Comparison of ENCODE assay signal across 21 cellular contexts in genomic region chr15:62607643-62608042, GRCh38.
DNase-seq lines count a peak whose midpoint lies in the region; ATAC-seq, FAIRE-seq and TF ChIP-seq lines count a peak whose summit lies in the region.
"Had no signal": no experiment of that assay in that cellular context is flagged by ENCODE, and none has a peak within 500 bp of the region (broad histone marks: within the 10 kb centered on the region; RNA-seq: fewer than 3 reads in every experiment).

No MANE protein-coding gene starts in this region.

- no peak overlapping the region for H3K14ac ChIP-seq in IMR-90 (replicated peaks; ENCODE audit: low read depth, low read length)

- CTCF ChIA-PET in IMR-90 (lab: Yijun Ruan, JAX): interaction anchor here (0.6 kb wide), 2 partner anchors 11 to 52 kb away, joined by 3 read pairs; no protein-coding TSS in a partner anchor

- H3K18ac ChIP-seq in IMR-90 (ENCODE audit: low read depth, low read length): no peak overlapping the region

- peak overlapping the region; percentile 38 for H3K4ac ChIP-seq in IMR-90 (ENCODE audit: low read depth, low read length)

- TF ChIP-seq CTCF in IMR-90 (conservative IDR thresholded peaks at IDR 0.05; ENCODE audit: low read depth, low read length) (no peak), bronchial epithelial cell (IDR thresholded peaks at IDR 0.05; ENCODE audit: insufficient read depth, low read length, severe bottlenecking) (no peak)

- H3K9me3 ChIP-seq in IMR-90 (ENCODE audit: control insufficient read depth, insufficient read depth, low read length): peaks cover 5% of the 10 kb centered on the region
- H3K9me3 ChIP-seq: adrenal gland had no signal

- 0 out of 2 replicates have a peak overlapping the region, but pooled peaks have one; percentile 9 for H4K91ac ChIP-seq in IMR-90 (ENCODE audit: insufficient read depth, low read depth, low read length)

- H3K9ac ChIP-seq in IMR-90 (ENCODE audit: low read depth, low read length): no peak overlapping the region
- H3K9ac ChIP-seq: KMS-11, neural progenitor cell had no signal

- intact Hi-C loops in IMR-90 (cut with micrococcal nuclease): loop anchor here (2.0 kb wide), 1 partner anchor 39 kb away; no protein-coding TSS in a partner anchor

- DNase-seq in AG08395 (ENCODE audit: low spot score) (peak; percentile 53), IMR-90 (peak; percentile 73), bronchial epithelial cell (ENCODE audit: low read depth) (peak; percentile 83), kidney tubule cell (ENCODE audit: low spot score) (peak; percentile 83), ecto neural progenitor cell (ENCODE audit: low spot score) (no peak), NCI-H1694 (lab: John Stamatoyannopoulos, UW) (no peak)
- DNase-seq: activated CD4-positive, alpha-beta T cell treated with anti-CD3 and anti-CD28 coated beads for 1 hour; activated T-cell treated with anti-CD3 and anti-CD28 coated beads, Interleukin-2, amount 50 U/mL, for 72 hours; adrenal gland; AML-193; dermis blood vessel endothelial cell; foreskin melanocyte; mesendoderm; NCI-H2029; NCI-H526 treated with DMSO at 0.1 percent for 48 hours; PC-9; stimulated activated naive CD8-positive, alpha-beta T cell treated with anti-CD3 and anti-CD28 coated beads, Interleukin-15, Interleukin-2, amounts not matched to agents 100 U/mL and 50 U/mL, for 24 hours had no signal

- H2AK5ac ChIP-seq in IMR-90 (ENCODE audit: low read depth, low read length): 0 out of 2 replicates have a peak overlapping the region, but pooled peaks have one; percentile 51

- H3K4me1 ChIP-seq in IMR-90 (ENCODE audit: control insufficient read depth, insufficient read depth, low read length): peaks cover 10% of the 10 kb centered on the region
- H3K4me1 ChIP-seq: neural progenitor cell had no signal

- H3K27me3 ChIP-seq in IMR-90 (ENCODE audit: control insufficient read depth, insufficient read depth, low read length) (no peaks in the 10 kb centered on the region), bronchial epithelial cell (ENCODE audit: control insufficient read depth, insufficient read depth, low read length) (no peaks in the 10 kb centered on the region)
- H3K27me3 ChIP-seq: adrenal gland, neural progenitor cell had no signal

- H3K23ac ChIP-seq in IMR-90 (ENCODE audit: low read depth, low read length): no peak overlapping the region

- H4K20me1 ChIP-seq in IMR-90 (ENCODE audit: insufficient read depth, low read length): peaks cover 5% of the 10 kb centered on the region

- no peak overlapping the region for H3K4me3 ChIP-seq in IMR-90 (ENCODE audit: insufficient read depth, low read depth, low read length)
- H3K4me3 ChIP-seq in bronchial epithelial cell (ENCODE audit: low read depth, low read length): no peak overlapping the region
- H3K4me3 ChIP-seq: adrenal gland, neural progenitor cell, PC-9 had no signal

- ATAC-seq in IMR-90 (ENCODE audit: low read depth): peak; percentile 18; the same call in 1 of the 2 replicates
- no peak for ATAC-seq in HG03354 (IDR thresholded peaks at IDR 0.05; ENCODE audit: poor library complexity, severe bottlenecking, unreplicated experiment)
- ATAC-seq in HG02642 (IDR thresholded peaks at IDR 0.05; ENCODE audit: poor library complexity, unreplicated experiment): no peak
- ATAC-seq: activated T-cell treated with anti-CD3 and anti-CD28 coated beads, Interleukin-2, amount 50 U/mL, for 72 hours; stimulated activated naive CD8-positive, alpha-beta T cell treated with anti-CD3 and anti-CD28 coated beads, Interleukin-15, Interleukin-2, amounts not matched to agents 100 U/mL and 50 U/mL, for 24 hours had no signal

- H3K36me3 ChIP-seq in IMR-90 (ENCODE audit: control insufficient read depth, insufficient read depth, low read length): peaks cover 1% of the 10 kb centered on the region; the same call in 1 of the 2 replicates
- H3K36me3 ChIP-seq in bronchial epithelial cell (ENCODE audit: control insufficient read depth, insufficient read depth, low read length): no peaks in the 10 kb centered on the region
- H3K36me3 ChIP-seq: adrenal gland, neural progenitor cell had no signal

- WGBS in IMR-90 (ENCODE audit: extremely low coverage in 2 of 2, insufficient read length in 1 of 2), 2 experiments: 100% methylated on average over 1 of the region's 3 CpGs; no CpG with 5 or more reads in 1 of the 2 experiments

- H4K8ac ChIP-seq in IMR-90 (ENCODE audit: low read depth in 2 of 2, low read length in 2 of 2): peak overlapping the region in 1 of 2 experiments; percentile 7; a peak in 1 of 4 replicates

- H2BK120ac ChIP-seq in IMR-90 (ENCODE audit: low read depth, low read length): peak overlapping the region; percentile 36; the same call in 1 of the 2 replicates

- peaks cover 14 to 19% of the 10 kb centered on the region in 2 experiments for H3K79me1 ChIP-seq in IMR-90 (ENCODE audit: low read depth in 1 of 2, low read length in 2 of 2)

- H2AK9ac ChIP-seq in IMR-90 (replicated peaks; ENCODE audit: low read depth, low read length, poor library complexity): peak overlapping the region; percentile 71

- BruUV-seq in IMR-90 (replicated peaks; lab: Mats Ljungman, UMichigan): no TSS peak

- POLR2A ChIA-PET in IMR-90 (lab: Charles Lee; ENCODE audit: unreplicated experiment): no interaction called here

- H3K27ac ChIP-seq in IMR-90 (ENCODE audit: insufficient read depth, low read length): no peak overlapping the region
- H3K27ac ChIP-seq: KMS-11, neural progenitor cell had no signal

- no peak for TF ChIP-seq POLR2A in IMR-90 (IDR thresholded peaks at IDR 0.05; ENCODE audit: low read depth, low read length)

- H4K5ac ChIP-seq in IMR-90 (ENCODE audit: low read depth, low read length): no peak overlapping the region

- TF ChIP-seq RAD21 in IMR-90 (IDR thresholded peaks at IDR 0.05; ENCODE audit: low read length): no peak

- peaks cover 13% of the 10 kb centered on the region for H3K9me1 ChIP-seq in IMR-90 (ENCODE audit: insufficient read depth, low read length)

- no peak overlapping the region for H3K56ac ChIP-seq in IMR-90 (ENCODE audit: extremely low read depth, insufficient read depth, low read length)

- peak; percentile 89 for FAIRE-seq in bronchial epithelial cell (lab: Jason Lieb, UNC)

- dilution Hi-C loops in IMR-90 (cut with HindIII; ENCODE audit: low sequenced_read_pairs, unreplicated experiment): no loop called here

- in situ Hi-C loops in IMR-90 (cut with MboI; ENCODE audit: low sequenced_read_pairs): no loop called here

- no peak overlapping the region for H2BK20ac ChIP-seq in IMR-90 (ENCODE audit: low read depth, low read length)

- H3K4me2 ChIP-seq in IMR-90 (ENCODE audit: low read depth, low read length): no peak overlapping the region
- H3K4me2 ChIP-seq: KMS-11, neural progenitor cell had no signal

- peak overlapping the region; percentile 9 for H2AFZ ChIP-seq in IMR-90 (replicated peaks; ENCODE audit: low read length, poor library complexity)
- H2AFZ ChIP-seq: neural progenitor cell, PC-9 had no signal

- no peak overlapping the region for H2BK15ac ChIP-seq in IMR-90 (ENCODE audit: low read depth, low read length)

- no peak overlapping the region for H2BK5ac ChIP-seq in IMR-90 (ENCODE audit: low read depth, low read length, poor library complexity, severe bottlenecking)

TF ChIP-seq in IMR-90, 13 proteins besides CTCF, POLR2A, EP300 and RAD21:
- TF ChIP-seq USF2 (IDR thresholded peaks at IDR 0.05; ENCODE audit: low read depth, low read length) (no peak), SMC3 (IDR thresholded peaks at IDR 0.05; ENCODE audit: low read depth, low read length) (no peak), CEBPB (IDR thresholded peaks at IDR 0.05; ENCODE audit: low read depth, low read length) (peak; percentile 77), BHLHE40 (IDR thresholded peaks at IDR 0.05; ENCODE audit: low read depth, low read length) (peak; percentile 30; the same call in 1 of the 2 replicates), RFX5 (IDR thresholded peaks at IDR 0.05; ENCODE audit: low read depth, low read length) (no peak), MXI1 (IDR thresholded peaks at IDR 0.05; ENCODE audit: borderline replicate concordance, low read depth, low read length) (no peak), NFE2L2 (IDR thresholded peaks at IDR 0.05; ENCODE audit: low read depth, low read length) (no peak), ELK1 (IDR thresholded peaks at IDR 0.05; ENCODE audit: borderline replicate concordance, low read depth, low read length) (no peak), MAZ (IDR thresholded peaks at IDR 0.05; ENCODE audit: borderline replicate concordance, low read depth, low read length) (no peak), MAFK (IDR thresholded peaks at IDR 0.05; ENCODE audit: low read depth, low read length) (no peak), RCOR1 (IDR thresholded peaks at IDR 0.05; ENCODE audit: insufficient replicate concordance, low read length) (peak; percentile 89), FOS (IDR thresholded peaks at IDR 0.05; ENCODE audit: low read depth, low read length) (peak; percentile 66; the same call in 1 of the 2 replicates), CHD1 (IDR thresholded peaks at IDR 0.05; ENCODE audit: low read depth, low read length) (no peak)

Comparison
In these comparisons a context has a peak if more than half of its experiments do, and no peak if none do; other contexts are left out.
1. DNase-seq: peak in AG08395 (single experiment), IMR-90 (single experiment), bronchial epithelial cell (single experiment) and kidney tubule cell (single experiment); none in ecto neural progenitor cell (single experiment) and NCI-H1694 (single experiment).